21 cellular contexts compared by ENCODE assay signal in the genomic region with DNA sequence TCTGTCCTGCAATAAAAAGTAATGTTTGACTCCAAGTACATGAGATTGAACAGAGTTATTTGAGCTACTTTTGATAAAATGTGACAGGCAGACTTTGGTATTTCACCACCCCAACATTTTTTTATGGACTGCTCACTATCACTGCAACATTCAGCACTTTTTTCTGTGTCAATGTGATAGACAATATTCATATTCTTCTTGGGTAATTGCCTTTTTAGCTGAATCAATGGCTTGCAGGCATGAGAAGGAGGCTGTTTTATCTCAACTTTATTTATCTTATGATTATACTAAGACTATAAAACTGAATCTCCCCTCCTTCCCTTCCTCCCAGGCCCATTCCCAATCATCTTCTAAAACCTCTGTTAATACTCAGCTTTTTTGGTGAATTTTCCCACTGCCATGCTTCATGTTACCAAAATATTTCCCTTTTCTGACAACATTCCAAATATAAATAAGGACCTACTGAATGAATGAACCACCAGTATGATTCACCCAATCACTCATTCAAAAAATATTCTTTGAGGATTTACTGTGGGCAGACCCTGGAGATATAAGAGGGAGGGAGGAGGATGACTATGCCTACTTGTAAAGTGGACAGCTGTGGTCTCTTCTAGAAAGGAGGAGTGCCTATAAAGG.
DNase-seq lines count a peak whose midpoint lies in the region; ATAC-seq and TF ChIP-seq lines count a peak whose summit lies in the region.
"Had no signal": no experiment of that assay in that cellular context is flagged by ENCODE, and none has a peak within 500 bp of the region (broad histone marks: within the 10 kb centered on the region; RNA-seq: fewer than 3 reads in every experiment).

No MANE protein-coding gene starts in this region.

- peak; percentile 69 for ATAC-seq in SK-N-SH treated with all-trans-retinoic acid at 6 μM for 48 hours
- ATAC-seq: stimulated activated naive CD8-positive, alpha-beta T cell treated with anti-CD3 and anti-CD28 coated beads, Interleukin-15, Interleukin-2, amounts not matched to agents 100 U/mL and 50 U/mL, for 24 hours; WTC11 had no signal

- peaks cover 27% of the 10 kb centered on the region for H3F3A ChIP-seq in GM23248 (ENCODE audit: insufficient read depth)
- no peaks in the 10 kb centered on the region for H3F3A ChIP-seq in smooth muscle cell (ENCODE audit: low read depth)

- TF ChIP-seq CTCF in smooth muscle cell (IDR thresholded peaks at IDR 0.05; ENCODE audit: borderline replicate concordance, insufficient read depth, poor library complexity, severe bottlenecking), result no peak

- H3K4me3 Mint-ChIP-seq in T-helper 2 cell treated with Interferon-gamma antibody and Interleukin-4, amounts not matched to agents 5 μg/mL and 100 μg/mL, for 36 hours, result no peak overlapping the region
- H3K4me3 Mint-ChIP-seq: CD4-positive, alpha-beta T cell; WTC11 had no signal

- 0 out of 2 replicates have a peak, but pooled peaks cover 4% of the 10 kb centered on the region for H3K79me2 ChIP-seq in GM23248 (ENCODE audit: insufficient read depth)
- no peaks in the 10 kb centered on the region for H3K79me2 ChIP-seq in smooth muscle cell (ENCODE audit: low read depth)

- H2AFZ ChIP-seq in GM23248 (no peak overlapping the region), smooth muscle cell (ENCODE audit: low read depth) (no peak overlapping the region)
- H2AFZ ChIP-seq: PC-9 had no signal

- no peak overlapping the region for H3K27ac Mint-ChIP-seq in T-helper 2 cell treated with Interferon-gamma antibody and Interleukin-4, amounts not matched to agents 5 μg/mL and 100 μg/mL, for 36 hours
- H3K27ac Mint-ChIP-seq: CD4-positive, alpha-beta T cell; WTC11 had no signal

- H3K4me1 ChIP-seq in GM23248 (ENCODE audit: insufficient read depth) (peaks cover 27% of the 10 kb centered on the region), smooth muscle cell (ENCODE audit: low read depth) (no peaks in the 10 kb centered on the region)

- H3K36me3 Mint-ChIP-seq in T-helper 2 cell treated with Interferon-gamma antibody and Interleukin-4, amounts not matched to agents 5 μg/mL and 100 μg/mL, for 36 hours (ENCODE audit: low read depth), result no peaks in the 10 kb centered on the region
- H3K36me3 Mint-ChIP-seq: WTC11 had no signal

- H3K27me3 Mint-ChIP-seq in T-helper 2 cell treated with Interferon-gamma antibody and Interleukin-4, amounts not matched to agents 5 μg/mL and 100 μg/mL, for 36 hours (ENCODE audit: low read depth), result peaks cover 18% of the 10 kb centered on the region

- DNase-seq in GM23248 (peak; percentile 69), fibroblast of peridontal ligament (ENCODE audit: extremely low read depth) (peak; percentile 63), smooth muscle cell (lab: John Stamatoyannopoulos, UW; ENCODE audit: unreplicated experiment) (no peak), cerebellum (ENCODE audit: low spot score) (no peak), cortex of kidney (lab: John Stamatoyannopoulos, UW) (no peak)
- no peak for DNase-seq in T-helper 2 cell treated with Interferon-gamma antibody and Interleukin-4, amounts not matched to agents 5 μg/mL and 100 μg/mL, for 36 hours (ENCODE audit: low spot score)
- DNase-seq in activated CD4-positive, CD25-positive, alpha-beta regulatory T cell (lab: John Stamatoyannopoulos, UW), result no peak
- DNase-seq: activated effector memory CD4-positive, alpha-beta T cell treated with anti-CD3 and anti-CD28 coated beads, Interleukin-2, amount 50 U/mL, for 16 hours; CD4-positive, alpha-beta T cell; effector CD4-positive, alpha-beta T cell; glutamatergic neuron; islet precursor cell; midbrain; NCI-H1930; PC-9; small intestine; stimulated activated naive CD8-positive, alpha-beta T cell treated with anti-CD3 and anti-CD28 coated beads, Interleukin-15, Interleukin-2, amounts not matched to agents 100 U/mL and 50 U/mL, for 24 hours; uterus had no signal

- no peaks in the 10 kb centered on the region for H3K4me1 Mint-ChIP-seq in T-helper 2 cell treated with Interferon-gamma antibody and Interleukin-4, amounts not matched to agents 5 μg/mL and 100 μg/mL, for 36 hours (ENCODE audit: low read depth)

- H3K27ac ChIP-seq in GM23248 (peak overlapping the region; percentile 5), smooth muscle cell (ENCODE audit: low read depth) (peak overlapping the region; percentile 48)
- H3K27ac ChIP-seq: HL-60, PC-9, uterus had no signal

- H3K9ac ChIP-seq in GM23248, result no peak overlapping the region
- no peak overlapping the region for H3K9ac ChIP-seq in smooth muscle cell (ENCODE audit: low read depth)

- H3K27me3 ChIP-seq in GM23248 (replicated peaks; ENCODE audit: insufficient read depth), result no peaks in the 10 kb centered on the region
- no peaks in the 10 kb centered on the region for H3K27me3 ChIP-seq in smooth muscle cell (ENCODE audit: low read depth)
- H3K27me3 ChIP-seq: uterus had no signal

- no peaks in the 10 kb centered on the region for H3K9me2 ChIP-seq in GM23248 (ENCODE audit: insufficient read depth)

- H3K9me3 ChIP-seq in GM23248 (ENCODE audit: low read depth) (no peaks in the 10 kb centered on the region), smooth muscle cell (replicated peaks; ENCODE audit: low read depth) (no peaks in the 10 kb centered on the region)
- H3K9me3 ChIP-seq: uterus had no signal

- no peaks in the 10 kb centered on the region for H3K36me3 ChIP-seq in GM23248 (ENCODE audit: low read depth)
- H3K36me3 ChIP-seq in smooth muscle cell (ENCODE audit: low read depth), result no peaks in the 10 kb centered on the region
- H3K36me3 ChIP-seq: uterus had no signal

- peaks cover 11% of the 10 kb centered on the region for H3K9me3 Mint-ChIP-seq in T-helper 2 cell treated with Interferon-gamma antibody and Interleukin-4, amounts not matched to agents 5 μg/mL and 100 μg/mL, for 36 hours
- H3K9me3 Mint-ChIP-seq: CD4-positive, alpha-beta T cell had no signal

- H3K4me2 ChIP-seq in GM23248 (ENCODE audit: unreplicated experiment) (peak overlapping the region; percentile 45), smooth muscle cell (peak overlapping the region; percentile 37)
- H3K4me2 ChIP-seq: PC-9 had no signal

- no peaks in the 10 kb centered on the region for H4K20me1 ChIP-seq in GM23248 (ENCODE audit: insufficient read depth)
- no peaks in the 10 kb centered on the region for H4K20me1 ChIP-seq in smooth muscle cell (ENCODE audit: low read depth)

- H3K4me3 ChIP-seq in GM23248, result no peak overlapping the region
- no peak overlapping the region for H3K4me3 ChIP-seq in smooth muscle cell
- H3K4me3 ChIP-seq: PC-9, uterus had no signal

- in situ Hi-C loops in GM23248 (cut with MboI), result no loop called here

TF ChIP-seq in SK-N-SH treated with all-trans-retinoic acid at 6 μM for 48 hours, 23 proteins besides CTCF, POLR2A, EP300 and RAD21 (continues in another document):
- no peak for TF ChIP-seq TOX (CRISPR knock-in tag; IDR thresholded peaks at IDR 0.05; ENCODE audit: borderline replicate concordance)
- TF ChIP-seq OSR1 (CRISPR knock-in tag; IDR thresholded peaks at IDR 0.05), result no peak
- TF ChIP-seq, protein P1, sequence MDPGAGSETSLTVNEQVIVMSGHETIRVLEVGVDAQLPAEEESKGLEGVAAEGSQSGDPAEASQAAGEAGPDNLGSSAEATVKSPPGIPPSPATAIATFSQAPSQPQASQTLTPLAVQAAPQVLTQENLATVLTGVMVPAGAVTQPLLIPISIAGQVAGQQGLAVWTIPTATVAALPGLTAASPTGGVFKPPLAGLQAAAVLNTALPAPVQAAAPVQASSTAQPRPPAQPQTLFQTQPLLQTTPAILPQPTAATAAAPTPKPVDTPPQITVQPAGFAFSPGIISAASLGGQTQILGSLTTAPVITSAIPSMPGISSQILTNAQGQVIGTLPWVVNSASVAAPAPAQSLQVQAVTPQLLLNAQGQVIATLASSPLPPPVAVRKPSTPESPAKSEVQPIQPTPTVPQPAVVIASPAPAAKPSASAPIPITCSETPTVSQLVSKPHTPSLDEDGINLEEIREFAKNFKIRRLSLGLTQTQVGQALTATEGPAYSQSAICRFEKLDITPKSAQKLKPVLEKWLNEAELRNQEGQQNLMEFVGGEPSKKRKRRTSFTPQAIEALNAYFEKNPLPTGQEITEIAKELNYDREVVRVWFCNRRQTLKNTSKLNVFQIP (CRISPR knock-in tag; IDR thresholded peaks at IDR 0.05; ENCODE audit: borderline replicate concordance, low read depth), result no peak
- TF ChIP-seq ARNTL (CRISPR knock-in tag; IDR thresholded peaks at IDR 0.05; ENCODE audit: borderline replicate concordance, low read depth), result no peak
- TF ChIP-seq, protein P2, sequence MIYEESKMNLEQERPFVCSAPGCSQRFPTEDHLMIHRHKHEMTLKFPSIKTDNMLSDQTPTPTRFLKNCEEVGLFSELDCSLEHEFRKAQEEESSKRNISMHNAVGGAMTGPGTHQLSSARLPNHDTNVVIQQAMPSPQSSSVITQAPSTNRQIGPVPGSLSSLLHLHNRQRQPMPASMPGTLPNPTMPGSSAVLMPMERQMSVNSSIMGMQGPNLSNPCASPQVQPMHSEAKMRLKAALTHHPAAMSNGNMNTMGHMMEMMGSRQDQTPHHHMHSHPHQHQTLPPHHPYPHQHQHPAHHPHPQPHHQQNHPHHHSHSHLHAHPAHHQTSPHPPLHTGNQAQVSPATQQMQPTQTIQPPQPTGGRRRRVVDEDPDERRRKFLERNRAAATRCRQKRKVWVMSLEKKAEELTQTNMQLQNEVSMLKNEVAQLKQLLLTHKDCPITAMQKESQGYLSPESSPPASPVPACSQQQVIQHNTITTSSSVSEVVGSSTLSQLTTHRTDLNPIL (CRISPR knock-in tag; IDR thresholded peaks at IDR 0.05; ENCODE audit: low read depth), result no peak
- TF ChIP-seq, protein P3, sequence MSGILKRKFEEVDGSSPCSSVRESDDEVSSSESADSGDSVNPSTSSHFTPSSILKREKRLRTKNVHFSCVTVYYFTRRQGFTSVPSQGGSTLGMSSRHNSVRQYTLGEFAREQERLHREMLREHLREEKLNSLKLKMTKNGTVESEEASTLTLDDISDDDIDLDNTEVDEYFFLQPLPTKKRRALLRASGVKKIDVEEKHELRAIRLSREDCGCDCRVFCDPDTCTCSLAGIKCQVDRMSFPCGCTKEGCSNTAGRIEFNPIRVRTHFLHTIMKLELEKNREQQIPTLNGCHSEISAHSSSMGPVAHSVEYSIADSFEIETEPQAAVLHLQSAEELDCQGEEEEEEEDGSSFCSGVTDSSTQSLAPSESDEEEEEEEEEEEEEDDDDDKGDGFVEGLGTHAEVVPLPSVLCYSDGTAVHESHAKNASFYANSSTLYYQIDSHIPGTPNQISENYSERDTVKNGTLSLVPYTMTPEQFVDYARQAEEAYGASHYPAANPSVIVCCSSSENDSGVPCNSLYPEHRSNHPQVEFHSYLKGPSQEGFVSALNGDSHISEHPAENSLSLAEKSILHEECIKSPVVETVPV (CRISPR knock-in tag; IDR thresholded peaks at IDR 0.05), result no peak
- no peak for TF ChIP-seq SNAI2 (CRISPR knock-in tag; IDR thresholded peaks at IDR 0.05)
- TF ChIP-seq ZNF8 (CRISPR knock-in tag; IDR thresholded peaks at IDR 0.05), result no peak
- TF ChIP-seq ZC3H10 (CRISPR knock-in tag; IDR thresholded peaks at IDR 0.05), result no peak
- no peak for TF ChIP-seq ZFP30 (CRISPR knock-in tag; IDR thresholded peaks at IDR 0.05)

Comparison
In these comparisons a context has a peak if more than half of its experiments do, and no peak if none do; other contexts are left out.
1. DNase-seq: peak in GM23248 (single experiment) and fibroblast of peridontal ligament (single experiment); none in smooth muscle cell (single experiment), cerebellum (single experiment), T-helper 2 cell treated with Interferon-gamma antibody and Interleukin-4, amounts not matched to agents 5 μg/mL and 100 μg/mL, for 36 hours (single experiment), cortex of kidney (single experiment) and activated CD4-positive, CD25-positive, alpha-beta regulatory T cell (0 of 4).